ENCODE assay signal across 10 cellular contexts in genomic region chr1:178004926-178005391, GRCh38. TPM values are rescaled to one million over a fixed set of nuclear protein-coding genes. Genes with fewer than 3 reads are reported as not detected.
DNase-seq lines count a peak whose midpoint lies in the region; ATAC-seq, FAIRE-seq and TF ChIP-seq lines count a peak whose summit lies in the region.
"Had no signal": no experiment of that assay in that cellular context is flagged by ENCODE, and none has a peak within 500 bp of the region (broad histone marks: within the 10 kb centered on the region; RNA-seq: fewer than 3 reads in every experiment).

No MANE protein-coding gene starts in this region.

- no peaks in the 10 kb centered on the region for H3K36me3 Mint-ChIP-seq in naive thymus-derived CD8-positive, alpha-beta T cell
- H3K36me3 Mint-ChIP-seq in neural progenitor cell = no peaks in the 10 kb centered on the region

- H3K4me1 Mint-ChIP-seq in naive thymus-derived CD8-positive, alpha-beta T cell = no peaks in the 10 kb centered on the region
- peaks cover 2% of the 10 kb centered on the region for H3K4me1 Mint-ChIP-seq in neural progenitor cell

- no peaks in the 10 kb centered on the region for H3K79me2 ChIP-seq in neural progenitor cell (ENCODE audit: low read depth)

- no peak for TF ChIP-seq CTCF in GM10248 (IDR thresholded peaks at IDR 0.05; ENCODE audit: control extremely low read depth, extremely low read depth, low read depth, missing control alignments)
- no peak for TF ChIP-seq CTCF in neural progenitor cell (IDR thresholded peaks at IDR 0.05)

- no peak overlapping the region for H3K4me3 ChIP-seq in neural progenitor cell

- H2AFZ ChIP-seq in neural progenitor cell (replicated peaks) = no peak overlapping the region

- no peaks in the 10 kb centered on the region for H3K9me3 ChIP-seq in neural progenitor cell (ENCODE audit: low read depth)

- H3K4me2 ChIP-seq in neural progenitor cell = no peak overlapping the region

- ATAC-seq in naive thymus-derived CD8-positive, alpha-beta T cell = no peak

- H3K36me3 ChIP-seq in neural progenitor cell = no peaks in the 10 kb centered on the region

- POLR2A ChIA-PET in GM10248 (lab: Yijun Ruan, JAX) = no interaction called here
- POLR2A ChIA-PET in naive thymus-derived CD8-positive, alpha-beta T cell (lab: Charles Lee) = no interaction called here

- H3K9ac ChIP-seq in neural progenitor cell = no peak overlapping the region

- H3K4me1 ChIP-seq in neural progenitor cell = no peaks in the 10 kb centered on the region

- no peaks in the 10 kb centered on the region for H4K20me1 ChIP-seq in neural progenitor cell (ENCODE audit: low read depth)

- no peak overlapping the region for H3K27ac ChIP-seq in neural progenitor cell

- peaks cover 0 to 11% (median 3%) of the 10 kb centered on the region in 9 donors for H3K9me3 Mint-ChIP-seq in naive thymus-derived CD8-positive, alpha-beta T cell
- no peaks in the 10 kb centered on the region for H3K9me3 Mint-ChIP-seq in neural progenitor cell

- DNase-seq in GM10248 (ENCODE audit: extremely low spot score) (peak; percentile 16), HCEC 1CT (peak; percentile 77), RCC 7860 (ENCODE audit: low spot score) (peak; percentile 54), kidney glomerular epithelial cell (lab: John Stamatoyannopoulos, UW) (peak; percentile 55), NCI-H446 (lab: John Stamatoyannopoulos, UW) (no peak), AML-193 (lab: John Stamatoyannopoulos, UW) (no peak), neural progenitor cell (ENCODE audit: low spot score) (no peak)
- no peak for DNase-seq in naive thymus-derived CD8-positive, alpha-beta T cell
- DNase-seq: NCI-H1417 treated with DMSO at 0.1 percent for 48 hours; stimulated activated naive CD4-positive, alpha-beta T cell had no signal

- no peak overlapping the region for H3K4me3 Mint-ChIP-seq in naive thymus-derived CD8-positive, alpha-beta T cell
- no peak overlapping the region for H3K4me3 Mint-ChIP-seq in neural progenitor cell

- H3K27ac Mint-ChIP-seq in naive thymus-derived CD8-positive, alpha-beta T cell = no peak overlapping the region
- no peak overlapping the region for H3K27ac Mint-ChIP-seq in neural progenitor cell

- no peaks in the 10 kb centered on the region for H3K27me3 ChIP-seq in neural progenitor cell

- CTCF ChIA-PET in GM10248 (lab: Yijun Ruan, JAX) = no interaction called here

- FAIRE-seq in RCC 7860 (lab: Jason Lieb, UNC) = peak; percentile 89

- no peaks in the 10 kb centered on the region for H3F3A ChIP-seq in neural progenitor cell (ENCODE audit: low read depth)

- peaks cover 3 to 17% (median 5%) of the 10 kb centered on the region in 5 donors for H3K27me3 Mint-ChIP-seq in naive thymus-derived CD8-positive, alpha-beta T cell
- H3K27me3 Mint-ChIP-seq in neural progenitor cell (ENCODE audit: insufficient read depth, low read depth) = peaks cover 5% of the 10 kb centered on the region

RNA-seq across cellular contexts. Expression of gene SEC16B, which starts 35.1 kb away (rescaled TPM):
- not detected for total RNA-seq in naive thymus-derived CD8-positive, alpha-beta T cell
- polyA plus RNA-seq in naive thymus-derived CD8-positive, alpha-beta T cell = not detected
- 0.67 and 0.74 TPM in 2 replicates for total RNA-seq in neural progenitor cell (ENCODE audit: low replicate concordance)

Comparison
In these comparisons a context has a peak if more than half of its experiments do, and no peak if none do; other contexts are left out.
1. DNase-seq: peak in GM10248 (single experiment), HCEC 1CT (single experiment), RCC 7860 (single experiment) and kidney glomerular epithelial cell (single experiment); none in NCI-H446 (0 of 2), AML-193 (0 of 2), naive thymus-derived CD8-positive, alpha-beta T cell (0 of 10) and neural progenitor cell (single experiment).